20 cellular contexts compared by ENCODE assay signal in genomic region chr1:212743901-212744475, GRCh38. TPM values are rescaled to one million over a fixed set of nuclear protein-coding genes. Genes with fewer than 3 reads are reported as not detected.
DNase-seq lines count a peak whose midpoint lies in the region; ATAC-seq lines count a peak whose summit lies in the region.
"Had no signal": no experiment of that assay in that cellular context is flagged by ENCODE, and none has a peak within 500 bp of the region (broad histone marks: within the 10 kb centered on the region; RNA-seq: fewer than 3 reads in every experiment).

No MANE protein-coding gene starts in this region.

- no peak overlapping the region for H3K4me3 ChIP-seq in naive thymus-derived CD4-positive, alpha-beta T cell (ENCODE audit: low read length)
- H3K4me3 ChIP-seq: A549; BLaER1 treated with 17β-estradiol and CSF1 and Interleukin-3, amounts not matched to agents 10 nM and 100 nM; coronary artery; GM23248 had no signal

- H3K36me3 Mint-ChIP-seq in activated CD4-positive, alpha-beta T cell treated with anti-CD3 and anti-CD28 coated beads, Interleukin-2, amount 10 ng/mL, durations not matched to agents 24 days and 14 days (ENCODE audit: low read depth) = peaks cover 37% of the 10 kb centered on the region
- H3K36me3 Mint-ChIP-seq in activated CD4-positive, alpha-beta memory T cell treated with anti-CD3 and anti-CD28 coated beads for 36 hours = peaks cover 20% of the 10 kb centered on the region
- H3K36me3 Mint-ChIP-seq in naive thymus-derived CD4-positive, alpha-beta T cell = peaks cover 0 to 47% (median 16%) of the 10 kb centered on the region in 5 donors

- peaks cover 0 to 4% (median 0%) of the 10 kb centered on the region in 3 experiments for H3K36me3 ChIP-seq in naive thymus-derived CD4-positive, alpha-beta T cell (ENCODE audit: control insufficient read depth in 2 of 3, insufficient read depth in 3 of 3, low read length in 3 of 3)

- H3K27me3 ChIP-seq in naive thymus-derived CD4-positive, alpha-beta T cell (ENCODE audit: control insufficient read depth in 2 of 2, insufficient read depth in 2 of 2, low read length in 2 of 2) = no peaks in the 10 kb centered on the region
- H3K27me3 ChIP-seq: BLaER1 treated with 17β-estradiol and CSF1 and Interleukin-3, amounts not matched to agents 10 nM and 100 nM had no signal

- H3K27ac Mint-ChIP-seq in activated CD4-positive, alpha-beta T cell treated with anti-CD3 and anti-CD28 coated beads, Interleukin-2, amount 10 ng/mL, durations not matched to agents 24 days and 14 days = no peak overlapping the region
- H3K27ac Mint-ChIP-seq in activated CD4-positive, alpha-beta memory T cell treated with anti-CD3 and anti-CD28 coated beads for 36 hours = no peak overlapping the region
- H3K27ac Mint-ChIP-seq in naive thymus-derived CD4-positive, alpha-beta T cell = peak overlapping the region; percentile 6 to 88 (median 83)
- H3K27ac Mint-ChIP-seq: IgD-negative memory B cell had no signal

- H3K9me3 ChIP-seq in naive thymus-derived CD4-positive, alpha-beta T cell (ENCODE audit: control insufficient read depth in 2 of 3, low read length in 3 of 3) = no peaks in the 10 kb centered on the region
- H3K9me3 ChIP-seq: A549 had no signal

- peaks cover 26% of the 10 kb centered on the region for H3K4me1 Mint-ChIP-seq in activated CD4-positive, alpha-beta T cell treated with anti-CD3 and anti-CD28 coated beads, Interleukin-2, amount 10 ng/mL, durations not matched to agents 24 days and 14 days
- H3K4me1 Mint-ChIP-seq in activated CD4-positive, alpha-beta memory T cell treated with anti-CD3 and anti-CD28 coated beads for 36 hours (ENCODE audit: low read depth) = peaks cover 49% of the 10 kb centered on the region
- peaks cover 21 to 49% (median 29%) of the 10 kb centered on the region in 7 donors for H3K4me1 Mint-ChIP-seq in naive thymus-derived CD4-positive, alpha-beta T cell

- peaks cover 0 to 10% of the 10 kb centered on the region in 2 donors for H3K4me1 ChIP-seq in naive thymus-derived CD4-positive, alpha-beta T cell (ENCODE audit: control insufficient read depth in 2 of 2, insufficient read depth in 2 of 2, low read length in 2 of 2)
- H3K4me1 ChIP-seq: A549; BLaER1 treated with 17β-estradiol and CSF1 and Interleukin-3, amounts not matched to agents 10 nM and 100 nM had no signal

- H3K27ac ChIP-seq in naive thymus-derived CD4-positive, alpha-beta T cell (ENCODE audit: low read depth, low read length) = peak overlapping the region; percentile 52
- H3K27ac ChIP-seq: A549; BLaER1 treated with 17β-estradiol and CSF1 and Interleukin-3, amounts not matched to agents 10 nM and 100 nM; coronary artery; GM23248; HL-60 had no signal

- H3K9me3 Mint-ChIP-seq in activated CD4-positive, alpha-beta T cell treated with anti-CD3 and anti-CD28 coated beads, Interleukin-2, amount 10 ng/mL, durations not matched to agents 24 days and 14 days = peaks cover 9% of the 10 kb centered on the region
- H3K9me3 Mint-ChIP-seq in activated CD4-positive, alpha-beta memory T cell treated with anti-CD3 and anti-CD28 coated beads for 36 hours = peaks cover 9% of the 10 kb centered on the region
- H3K9me3 Mint-ChIP-seq in naive thymus-derived CD4-positive, alpha-beta T cell = peaks cover 0 to 10% (median 0%) of the 10 kb centered on the region in 11 donors
- H3K9me3 Mint-ChIP-seq: IgD-negative memory B cell had no signal

- intact Hi-C loops in activated CD4-positive, alpha-beta T cell treated with anti-CD3 and anti-CD28 coated beads, Interleukin-2, amount 10 ng/mL, durations not matched to agents 24 days and 14 days (cut with micrococcal nuclease) = no loop called here
- intact Hi-C loops in activated CD4-positive, alpha-beta memory T cell treated with anti-CD3 and anti-CD28 coated beads for 36 hours (cut with micrococcal nuclease) = no loop called here
- intact Hi-C loops in naive thymus-derived CD4-positive, alpha-beta T cell (cut with micrococcal nuclease) = loop anchor here in 1 of 2 donors (1.0 to 2.0 kb wide), 2 partner anchors 10 to 13 kb away; no protein-coding TSS in a partner anchor

- CTCF ChIA-PET in activated CD4-positive, alpha-beta memory T cell treated with anti-CD3 and anti-CD28 coated beads for 36 hours (lab: Charles Lee) = interaction anchor here (0.8 to 8.0 kb wide), 4 partner anchors 16 to 287 kb away, joined by 4 to 45 read pairs (median 4); no protein-coding TSS in a partner anchor
- CTCF ChIA-PET in naive thymus-derived CD4-positive, alpha-beta T cell (lab: Charles Lee) = interaction anchor here (0.6 to 1.4 kb wide), 4 partner anchors 10 to 288 kb away, joined by 3 to 4 read pairs (median 4); no protein-coding TSS in a partner anchor

- H3K27me3 Mint-ChIP-seq in activated CD4-positive, alpha-beta T cell treated with anti-CD3 and anti-CD28 coated beads, Interleukin-2, amount 10 ng/mL, durations not matched to agents 24 days and 14 days = no peaks in the 10 kb centered on the region
- no peaks in the 10 kb centered on the region for H3K27me3 Mint-ChIP-seq in activated CD4-positive, alpha-beta memory T cell treated with anti-CD3 and anti-CD28 coated beads for 36 hours
- H3K27me3 Mint-ChIP-seq in naive thymus-derived CD4-positive, alpha-beta T cell = no peaks in the 10 kb centered on the region
- H3K27me3 Mint-ChIP-seq: IgD-negative memory B cell had no signal

- peak overlapping the region; percentile 11 for H3K4me3 Mint-ChIP-seq in activated CD4-positive, alpha-beta T cell treated with anti-CD3 and anti-CD28 coated beads, Interleukin-2, amount 10 ng/mL, durations not matched to agents 24 days and 14 days
- H3K4me3 Mint-ChIP-seq in activated CD4-positive, alpha-beta memory T cell treated with anti-CD3 and anti-CD28 coated beads for 36 hours = no peak overlapping the region
- H3K4me3 Mint-ChIP-seq in naive thymus-derived CD4-positive, alpha-beta T cell = peak overlapping the region in 9 of 10 donors; percentile 18 to 78 (median 60)
- H3K4me3 Mint-ChIP-seq: IgD-negative memory B cell had no signal

- ATAC-seq in naive thymus-derived CD4-positive, alpha-beta T cell = peak; percentile 36
- ATAC-seq in GM21390 (IDR thresholded peaks at IDR 0.05; ENCODE audit: unreplicated experiment) = no peak
- ATAC-seq: A549 had no signal

- POLR2A ChIA-PET in activated CD4-positive, alpha-beta memory T cell treated with anti-CD3 and anti-CD28 coated beads for 36 hours (lab: Charles Lee) = no interaction called here
- POLR2A ChIA-PET in naive thymus-derived CD4-positive, alpha-beta T cell (lab: Charles Lee) = interaction anchor here (2.6 kb wide), 1 partner anchor 10 kb away, joined by 21 read pairs; no protein-coding TSS in a partner anchor

- DNase-seq in activated CD4-positive, alpha-beta T cell treated with anti-CD3 and anti-CD28 coated beads, Interleukin-2, amount 10 ng/mL, durations not matched to agents 24 days and 14 days = no peak
- no peak for DNase-seq in activated CD4-positive, alpha-beta T cell treated with anti-CD3 and anti-CD28 coated beads, Interleukin-2, amount 50 U/mL, for 1 hour
- DNase-seq in ELR (ENCODE audit: low read depth) (peak; percentile 9), NCI-H187 (lab: John Stamatoyannopoulos, UW) (no peak), SIG-M5 (lab: John Stamatoyannopoulos, UW) (no peak)
- DNase-seq in activated CD4-positive, alpha-beta memory T cell treated with anti-CD3 and anti-CD28 coated beads for 36 hours = peak; percentile 17
- DNase-seq in naive thymus-derived CD4-positive, alpha-beta T cell = peak in 5 of 9 donors; percentile 20 to 47 (median 40)
- DNase-seq: activated CD4-positive, alpha-beta T cell treated with anti-CD3 and anti-CD28 coated beads for 48 hours; activated T-cell treated with anti-CD3 and anti-CD28 coated beads, Interleukin-2, amount 50 U/mL, for 1 hour; GF-D8; GM23248; NCI-H146; NCI-H774; nucleus accumbens had no signal

RNA-seq across cellular contexts. Expression of gene BATF3, which starts 44.3 kb away (rescaled TPM):
- 100.0 and 100 TPM in 2 replicates for total RNA-seq in activated CD4-positive, alpha-beta T cell treated with anti-CD3 and anti-CD28 coated beads, Interleukin-2, amount 10 ng/mL, durations not matched to agents 24 days and 14 days
- 100 to 1,000 TPM; 314 to 320 TPM for total RNA-seq in activated CD4-positive, alpha-beta memory T cell treated with anti-CD3 and anti-CD28 coated beads for 36 hours
- total RNA-seq in naive thymus-derived CD4-positive, alpha-beta T cell = 10 to 100 TPM in 1 of 5 experiments, 1 to 10 TPM in 3, under 1 TPM in 1; 0.27 to 40.2 (median 1.2) TPM
- under 1 TPM; 0.69 to 0.98 TPM for polyA plus RNA-seq in naive thymus-derived CD4-positive, alpha-beta T cell

RNA-seq across cellular contexts. Expression of gene NSL1, which starts 47.6 kb away (rescaled TPM):
- total RNA-seq in activated CD4-positive, alpha-beta T cell treated with anti-CD3 and anti-CD28 coated beads, Interleukin-2, amount 10 ng/mL, durations not matched to agents 24 days and 14 days = 37.3 and 40.0 TPM in 2 replicates
- 10 to 100 TPM; 39.8 to 41.8 TPM for total RNA-seq in activated CD4-positive, alpha-beta memory T cell treated with anti-CD3 and anti-CD28 coated beads for 36 hours
- total RNA-seq in naive thymus-derived CD4-positive, alpha-beta T cell = 10 to 100 TPM; 22.3 to 42.3 (median 37.7) TPM
- 10 to 100 TPM; 77.4 to 79.3 TPM for polyA plus RNA-seq in naive thymus-derived CD4-positive, alpha-beta T cell

RNA-seq across cellular contexts. Expression of gene TATDN3, which starts 47.7 kb away (rescaled TPM):
- 15.1 and 16.2 TPM in 2 replicates for total RNA-seq in activated CD4-positive, alpha-beta T cell treated with anti-CD3 and anti-CD28 coated beads, Interleukin-2, amount 10 ng/mL, durations not matched to agents 24 days and 14 days
- 10 to 100 TPM; 19.2 to 20.7 TPM for total RNA-seq in activated CD4-positive, alpha-beta memory T cell treated with anti-CD3 and anti-CD28 coated beads for 36 hours
- total RNA-seq in naive thymus-derived CD4-positive, alpha-beta T cell = 10 to 100 TPM; 10.0 to 17.7 (median 13.9) TPM
- 10 to 100 TPM; 16.5 to 19.2 TPM for polyA plus RNA-seq in naive thymus-derived CD4-positive, alpha-beta T cell

Comparison
In these comparisons a context has a peak if more than half of its experiments do, and no peak if none do; other contexts are left out.
1. DNase-seq: peak in ELR (single experiment), activated CD4-positive, alpha-beta memory T cell treated with anti-CD3 and anti-CD28 coated beads for 36 hours (single experiment) and naive thymus-derived CD4-positive, alpha-beta T cell (5 of 9); none in activated CD4-positive, alpha-beta T cell treated with anti-CD3 and anti-CD28 coated beads, Interleukin-2, amount 10 ng/mL, durations not matched to agents 24 days and 14 days (single experiment), activated CD4-positive, alpha-beta T cell treated with anti-CD3 and anti-CD28 coated beads, Interleukin-2, amount 50 U/mL, for 1 hour (single experiment), NCI-H187 (0 of 2) and SIG-M5 (single experiment).
2. H3K27ac Mint-ChIP-seq: peak in naive thymus-derived CD4-positive, alpha-beta T cell (9 of 9); none in activated CD4-positive, alpha-beta T cell treated with anti-CD3 and anti-CD28 coated beads, Interleukin-2, amount 10 ng/mL, durations not matched to agents 24 days and 14 days (single experiment) and activated CD4-positive, alpha-beta memory T cell treated with anti-CD3 and anti-CD28 coated beads for 36 hours (single experiment).